ENCODE assay signal across 17 cellular contexts in the genomic region with DNA sequence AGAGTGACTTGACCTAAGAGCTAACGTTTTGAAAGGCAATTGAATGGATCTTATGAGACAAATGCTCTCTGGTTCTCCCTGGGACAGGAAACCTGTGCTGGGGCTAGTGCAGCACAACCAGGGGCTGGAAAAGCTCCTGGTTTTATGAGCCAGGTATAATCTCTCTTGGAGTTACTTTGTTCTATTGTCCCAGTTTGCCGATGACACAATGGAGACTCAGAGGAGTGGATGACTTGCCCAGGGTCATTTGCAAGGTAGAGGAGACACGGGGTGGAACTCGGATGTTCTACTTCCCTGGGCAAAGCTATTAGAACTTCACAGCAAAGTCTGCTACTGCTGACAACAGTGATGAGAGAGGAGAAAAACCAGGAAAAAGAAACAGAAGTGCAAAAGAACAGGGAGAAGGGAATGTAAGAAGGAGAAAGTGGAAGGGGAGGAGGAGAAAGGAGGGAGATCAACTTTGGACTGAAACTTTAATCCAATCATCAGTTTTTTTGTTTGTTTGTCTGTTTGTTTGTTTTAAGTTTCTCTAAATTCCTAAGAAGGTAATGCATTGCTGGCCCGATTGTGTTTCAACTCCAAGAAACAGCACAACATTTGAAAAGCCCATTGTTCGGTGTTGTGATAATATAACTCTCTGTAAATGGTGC. TPM values are rescaled to one million over a fixed set of nuclear protein-coding genes. Genes with fewer than 3 reads are reported as not detected.
DNase-seq lines count a peak whose midpoint lies in the region; ATAC-seq, FAIRE-seq and TF ChIP-seq lines count a peak whose summit lies in the region.
"Had no signal": no experiment of that assay in that cellular context is flagged by ENCODE, and none has a peak within 500 bp of the region (broad histone marks: within the 10 kb centered on the region; RNA-seq: fewer than 3 reads in every experiment).

No MANE protein-coding gene starts in this region.

- POLR2A ChIA-PET in K562 (lab: Yijun Ruan, JAX), result interaction anchor here (0.5 to 1.9 kb wide), 2 partner anchors 8 to 27 kb away, joined by 4 to 12 read pairs; partner anchors contain the start of gene GSN

- H4K20me1 ChIP-seq in GM23248 (ENCODE audit: insufficient read depth) (no peaks in the 10 kb centered on the region), K562 (replicated peaks; ENCODE audit: control insufficient read depth, insufficient read depth, low read length) (no peaks in the 10 kb centered on the region)

- in situ Hi-C loops in GM23248 (cut with MboI) (no loop called here), K562 (cut with MboI) (no loop called here)

- BruUV-seq in K562 (replicated peaks; lab: Mats Ljungman, UMichigan), result no TSS peak

- no peaks in the 10 kb centered on the region for H3K9me1 ChIP-seq in K562 (ENCODE audit: control insufficient read depth, insufficient read depth, low read length)

- H3K27ac Mint-ChIP-seq in stimulated activated effector memory CD8-positive, alpha-beta T cell treated with anti-CD3 and anti-CD28 coated beads, Interleukin-12 subunit alpha, Interleukin-12 subunit beta, amount 100 ng/mL, for 72 hours, result no peak overlapping the region
- H3K27ac Mint-ChIP-seq: activated naive CD8-positive, alpha-beta T cell treated with anti-CD3 and anti-CD28 coated beads for 36 hours; effector memory CD8-positive, alpha-beta T cell had no signal

- no peak for FAIRE-seq in K562 (lab: Jason Lieb, UNC)
- FAIRE-seq: bronchial epithelial cell had no signal

- 11 to 12% methylated on average over 6 of the region's 6 CpGs for WGBS in GM23248 (ENCODE audit: low coverage in 1 of 2, low lambda C conversion rate in 2 of 2, missing lambda C conversion rate in 2 of 2), 2 experiments
- 2% methylated on average over 6 of the region's 6 CpGs for WGBS in K562 (ENCODE audit: insufficient coverage, low coverage, missing lambda C conversion rate)

- CTCF ChIA-PET in K562 (lab: Yijun Ruan, JAX; ENCODE audit: low intra/inter-chr PET ratio), result no interaction called here

- H3K4me3 ChIP-seq in GM23248 (no peak overlapping the region), K562 (no peak overlapping the region), rectal smooth muscle tissue (ENCODE audit: low read length) (no peak overlapping the region), MG63 (no peak overlapping the region)
- H3K4me3 ChIP-seq: prostate gland, vagina had no signal

- H3K9me3 Mint-ChIP-seq in stimulated activated effector memory CD8-positive, alpha-beta T cell treated with anti-CD3 and anti-CD28 coated beads, Interleukin-12 subunit alpha, Interleukin-12 subunit beta, amount 100 ng/mL, for 72 hours, result no peaks in the 10 kb centered on the region
- H3K9me3 Mint-ChIP-seq: activated naive CD8-positive, alpha-beta T cell treated with anti-CD3 and anti-CD28 coated beads for 36 hours; effector memory CD8-positive, alpha-beta T cell had no signal

- H3K9ac ChIP-seq in GM23248, result no peak overlapping the region
- no peak overlapping the region for H3K9ac ChIP-seq in K562 (ENCODE audit: insufficient read depth in 1 of 2, low read depth in 2 of 2, low read length in 2 of 2)
- no peak overlapping the region for H3K9ac ChIP-seq in rectal smooth muscle tissue (ENCODE audit: low read length)

- H3K9me2 ChIP-seq in GM23248 (ENCODE audit: insufficient read depth), result no peaks in the 10 kb centered on the region

- H2AFZ ChIP-seq in GM23248, result peak overlapping the region; percentile 13; the same call in 1 of the 2 replicates
- H2AFZ ChIP-seq in K562 (ENCODE audit: low read depth, low read length), result no peak overlapping the region

- H3K4me3 Mint-ChIP-seq in stimulated activated effector memory CD8-positive, alpha-beta T cell treated with anti-CD3 and anti-CD28 coated beads, Interleukin-12 subunit alpha, Interleukin-12 subunit beta, amount 100 ng/mL, for 72 hours, result no peak overlapping the region
- H3K4me3 Mint-ChIP-seq: activated naive CD8-positive, alpha-beta T cell treated with anti-CD3 and anti-CD28 coated beads for 36 hours; effector memory CD8-positive, alpha-beta T cell had no signal

- H3K36me3 ChIP-seq in GM23248 (ENCODE audit: low read depth) (no peaks in the 10 kb centered on the region), K562 (ENCODE audit: control insufficient read depth, insufficient read depth, low read length) (no peaks in the 10 kb centered on the region), rectal smooth muscle tissue (ENCODE audit: control insufficient read depth, insufficient read depth, low read length) (no peaks in the 10 kb centered on the region), MG63 (no peaks in the 10 kb centered on the region)
- H3K36me3 ChIP-seq: prostate gland, vagina had no signal

- H3K79me2 ChIP-seq in GM23248 (ENCODE audit: insufficient read depth), result no peaks in the 10 kb centered on the region
- H3K79me2 ChIP-seq in K562 (ENCODE audit: control insufficient read depth, insufficient read depth, low read length), result no peaks in the 10 kb centered on the region

- TF ChIP-seq POLR2A in K562 (conservative IDR thresholded peaks at IDR 0.05), result no peak

- peaks cover 41% of the 10 kb centered on the region for H3F3A ChIP-seq in GM23248 (ENCODE audit: insufficient read depth)

- no peaks in the 10 kb centered on the region for H3K27me3 ChIP-seq in GM23248 (replicated peaks; ENCODE audit: insufficient read depth)
- peaks cover 0 to 7% of the 10 kb centered on the region in 2 experiments; a peak in 1 of 5 replicates for H3K27me3 ChIP-seq in K562 (ENCODE audit: control insufficient read depth in 2 of 2, insufficient read depth in 2 of 2, low read length in 2 of 2)
- H3K27me3 ChIP-seq in rectal smooth muscle tissue (ENCODE audit: control insufficient read depth, insufficient read depth, low read length), result no peaks in the 10 kb centered on the region
- H3K27me3 ChIP-seq in MG63, result no peaks in the 10 kb centered on the region
- H3K27me3 ChIP-seq: vagina had no signal

- H3K9me3 ChIP-seq in GM23248 (ENCODE audit: low read depth), result no peaks in the 10 kb centered on the region
- no peaks in the 10 kb centered on the region for H3K9me3 ChIP-seq in K562 (replicated peaks; ENCODE audit: control insufficient read depth, insufficient read depth, low read depth, low read length)
- H3K9me3 ChIP-seq in MG63, result no peaks in the 10 kb centered on the region
- H3K9me3 ChIP-seq: prostate gland, vagina had no signal

- H3K36me3 Mint-ChIP-seq in stimulated activated effector memory CD8-positive, alpha-beta T cell treated with anti-CD3 and anti-CD28 coated beads, Interleukin-12 subunit alpha, Interleukin-12 subunit beta, amount 100 ng/mL, for 72 hours, result no peaks in the 10 kb centered on the region
- H3K36me3 Mint-ChIP-seq: activated naive CD8-positive, alpha-beta T cell treated with anti-CD3 and anti-CD28 coated beads for 36 hours had no signal

- TF ChIP-seq RAD21 in K562 (CRISPR knock-in tag; conservative IDR thresholded peaks at IDR 0.05 in 1 of 2, IDR thresholded peaks at IDR 0.05 in 1 of 2), result no peak

- H3K4me1 Mint-ChIP-seq in stimulated activated effector memory CD8-positive, alpha-beta T cell treated with anti-CD3 and anti-CD28 coated beads, Interleukin-12 subunit alpha, Interleukin-12 subunit beta, amount 100 ng/mL, for 72 hours, result no peaks in the 10 kb centered on the region
- H3K4me1 Mint-ChIP-seq: activated naive CD8-positive, alpha-beta T cell treated with anti-CD3 and anti-CD28 coated beads for 36 hours had no signal

- TF ChIP-seq CTCF in K562 (IDR thresholded peaks at IDR 0.05 in 2 of 3, conservative IDR thresholded peaks at IDR 0.05 in 1 of 3; ENCODE audit: insufficient read depth in 2 of 3, low read depth in 1 of 3, low read length in 3 of 3), result no peak

- no peak for TF ChIP-seq EP300 in K562 (IDR thresholded peaks at IDR 0.05; ENCODE audit: low read length)

- H3K27ac ChIP-seq in GM23248 (no peak overlapping the region), K562 (ENCODE audit: extremely low read depth, low read depth, low read length) (no peak overlapping the region), rectal smooth muscle tissue (ENCODE audit: low read depth, low read length) (peak overlapping the region; percentile 92)
- H3K27ac ChIP-seq: prostate gland, vagina had no signal

- peak overlapping the region; percentile 65 for H3K4me2 ChIP-seq in GM23248 (ENCODE audit: unreplicated experiment)
- H3K4me2 ChIP-seq in K562 (ENCODE audit: insufficient read depth, low read length), result no peak overlapping the region

- DNase-seq in GM23248 (no peak), K562 (ENCODE audit: extremely low read depth in 1 of 4, low spot score in 3 of 4) (no peak), inferior parietal cortex (ENCODE audit: extremely low spot score) (peak; percentile 11), GM03348 (ENCODE audit: low spot score) (no peak), MG63 (no peak), dedifferentiated amniotic fluid mesenchymal stem cell (ENCODE audit: extremely low spot score) (no peak)
- no peak for DNase-seq in stimulated activated effector memory CD8-positive, alpha-beta T cell treated with anti-CD3 and anti-CD28 coated beads, Interleukin-12 subunit alpha, Interleukin-12 subunit beta, amount 100 ng/mL, for 72 hours (ENCODE audit: low spot score in 2 of 2)
- DNase-seq: activated CD4-positive, alpha-beta T cell treated with anti-CD3 and anti-CD28 coated beads, Interleukin-2, amount 50 U/mL, for 48 hours; activated naive CD8-positive, alpha-beta T cell treated with anti-CD3 and anti-CD28 coated beads for 36 hours; activated T-cell treated with anti-CD3 and anti-CD28 coated beads, Interleukin-2, amount 50 U/mL, for 48 hours; effector memory CD8-positive, alpha-beta T cell; NCI-H446 treated with DMSO at 0.1 percent for 48 hours; stimulated activated naive CD8-positive, alpha-beta T cell treated with anti-CD3 and anti-CD28 coated beads, Interleukin-15, Interleukin-2, amounts not matched to agents 100 U/mL and 50 U/mL, for 24 hours had no signal

- H3K4me1 ChIP-seq in GM23248 (ENCODE audit: insufficient read depth) (peaks cover 45% of the 10 kb centered on the region), K562 (replicated peaks in 1 of 2; ENCODE audit: control insufficient read depth in 2 of 2, insufficient read depth in 2 of 2, low read length in 2 of 2) (no peaks in the 10 kb centered on the region), rectal smooth muscle tissue (ENCODE audit: control insufficient read depth, insufficient read depth, low read length) (peaks cover 23% of the 10 kb centered on the region)
- H3K4me1 ChIP-seq: prostate gland had no signal

- intact Hi-C loops in K562 (cut with micrococcal nuclease), result no loop called here

- ATAC-seq in K562, result no peak
- no peak for ATAC-seq in stimulated activated effector memory CD8-positive, alpha-beta T cell treated with anti-CD3 and anti-CD28 coated beads, Interleukin-12 subunit alpha, Interleukin-12 subunit beta, amount 100 ng/mL, for 72 hours
- ATAC-seq: effector memory CD8-positive, alpha-beta T cell; stimulated activated naive CD8-positive, alpha-beta T cell treated with anti-CD3 and anti-CD28 coated beads, Interleukin-15, Interleukin-2, amounts not matched to agents 100 U/mL and 50 U/mL, for 24 hours had no signal

RNA-seq across cellular contexts. Expression of gene GSN, which starts 7.4 kb away (rescaled TPM):
- total RNA-seq in GM23248 (2014; rRNA removed; shearing (Covaris generic)), result 387 and 393 TPM in 2 replicates
- polyA plus RNA-seq in GM23248 (2016; fragmentation: Nextera tagmentation; extraction: Ambion mirVana), result 258 and 265 TPM in 2 replicates
- 15.3 and 27.0 TPM in 2 replicates for total RNA-seq in K562 (2011; cell fraction: chromatin; rRNA removed; ENCODE audit: low replicate concordance)
- 9.9 and 11.0 TPM in 2 replicates for total RNA-seq in K562 (2011; cell fraction: nucleolus; rRNA removed)
- total RNA-seq in K562 (2011; cell fraction: nucleoplasm; rRNA removed), result 8.1 and 9.2 TPM in 2 replicates
- 8.2 and 10.8 TPM in 2 replicates for total RNA-seq in K562 (2014; rRNA removed)
- total RNA-seq in K562 (2014; rRNA removed; fragmentation: Illumina TruSeq; extraction: Trizol), result 3.3 and 3.5 TPM in 2 replicates
- 12.3 and 12.4 TPM in 2 replicates for total RNA-seq in K562 (2015; rRNA removed; fragmentation: Illumina TruSeq; extraction: Trizol)
- 9.0 and 9.6 TPM in 2 replicates for total RNA-seq in K562 (2021)
- 16.6 and 24.2 TPM in 2 replicates for polyA plus RNA-seq in K562 (2011; rRNA removed)
- polyA plus RNA-seq in K562 (2011; cell fraction: cytosol; rRNA removed), result 27.5 and 34.5 TPM in 2 replicates
- 15.8 and 17.0 TPM in 2 replicates for polyA plus RNA-seq in K562 (2011; cell fraction: nucleus; rRNA removed)
- 11.2 and 34.5 TPM in 2 replicates for polyA plus RNA-seq in K562 (2012)
- 5.2 and 7.4 TPM in 2 replicates for polyA plus RNA-seq in K562 (2014; fragmentation: Illumina TruSeq; extraction: Trizol)
- under 1 TPM; 0.39 to 0.41 TPM for polyA plus RNA-seq in K562 (2014; fragmentation: Nextera tagmentation; extraction: Ambion mirVana)
- 7.5 and 11.2 TPM in 2 replicates for polyA plus RNA-seq in K562 (2014; rRNA removed)
- polyA minus RNA-seq in K562 (2011; rRNA and poly(A)+ RNA removed), result 23.7 and 31.3 TPM in 2 replicates
- polyA minus RNA-seq in K562 (2011; cell fraction: cytosol; rRNA and poly(A)+ RNA removed), result 24.8 and 27.9 TPM in 2 replicates
- polyA minus RNA-seq in K562 (2011; cell fraction: nucleus; rRNA and poly(A)+ RNA removed), result 6.2 and 9.0 TPM in 2 replicates
- 59.8 and 75.0 TPM in 2 replicates for total RNA-seq in MG63 (2014; rRNA removed; shearing (Covaris generic); ENCODE audit: low replicate concordance)

RNA-seq across cellular contexts. Expression of gene RAB14, which starts 58.9 kb away (rescaled TPM):
- total RNA-seq in GM23248 (2014; rRNA removed; shearing (Covaris generic)), result 25.8 and 28.8 TPM in 2 replicates
- polyA plus RNA-seq in GM23248 (2016; fragmentation: Nextera tagmentation; extraction: Ambion mirVana) (75.9 and 79.5 TPM in 2 replicates), K562 (2011; rRNA removed) (17.6 and 19.8 TPM in 2 replicates), K562 (2014; fragmentation: Illumina TruSeq; extraction: Trizol) (32.4 and 35.8 TPM in 2 replicates), K562 (2014; fragmentation: Nextera tagmentation; extraction: Ambion mirVana) (10 to 100 TPM; 20.2 to 20.9 TPM), K562 (2014; rRNA removed) (15.9 and 16.7 TPM in 2 replicates)
- 10.7 and 28.6 TPM in 2 replicates for total RNA-seq in K562 (2011; cell fraction: chromatin; rRNA removed; ENCODE audit: low replicate concordance)
- total RNA-seq in K562 (2011; cell fraction: nucleolus; rRNA removed), result 6.7 and 7.6 TPM in 2 replicates
- total RNA-seq in K562 (2011; cell fraction: nucleoplasm; rRNA removed), result 20.8 and 42.9 TPM in 2 replicates
- total RNA-seq in K562 (2014; rRNA removed) (10.3 and 11.8 TPM in 2 replicates), K562 (2014; rRNA removed; fragmentation: Illumina TruSeq; extraction: Trizol) (25.5 and 26.8 TPM in 2 replicates), K562 (2015; rRNA removed; fragmentation: Illumina TruSeq; extraction: Trizol) (23.6 and 25.4 TPM in 2 replicates), K562 (2021) (41.8 and 48.4 TPM in 2 replicates)
- 4.0 and 10.5 TPM in 2 replicates for polyA plus RNA-seq in K562 (2011; cell fraction: cytosol; rRNA removed)
- 11.3 and 16.5 TPM in 2 replicates for polyA plus RNA-seq in K562 (2011; cell fraction: nucleus; rRNA removed)
- 30.3 and 32.9 TPM in 2 replicates for polyA plus RNA-seq in K562 (2012)
- 14.8 and 18.2 TPM in 2 replicates for polyA minus RNA-seq in K562 (2011; rRNA and poly(A)+ RNA removed)
- polyA minus RNA-seq in K562 (2011; cell fraction: cytosol; rRNA and poly(A)+ RNA removed), result 12.5 and 15.7 TPM in 2 replicates
- polyA minus RNA-seq in K562 (2011; cell fraction: nucleus; rRNA and poly(A)+ RNA removed), result 10.0 and 16.6 TPM in 2 replicates
- 43.3 and 58.4 TPM in 2 replicates for total RNA-seq in MG63 (2014; rRNA removed; shearing (Covaris generic); ENCODE audit: low replicate concordance)
